ENCODE assay signal across 8 cellular contexts in the genomic region with DNA sequence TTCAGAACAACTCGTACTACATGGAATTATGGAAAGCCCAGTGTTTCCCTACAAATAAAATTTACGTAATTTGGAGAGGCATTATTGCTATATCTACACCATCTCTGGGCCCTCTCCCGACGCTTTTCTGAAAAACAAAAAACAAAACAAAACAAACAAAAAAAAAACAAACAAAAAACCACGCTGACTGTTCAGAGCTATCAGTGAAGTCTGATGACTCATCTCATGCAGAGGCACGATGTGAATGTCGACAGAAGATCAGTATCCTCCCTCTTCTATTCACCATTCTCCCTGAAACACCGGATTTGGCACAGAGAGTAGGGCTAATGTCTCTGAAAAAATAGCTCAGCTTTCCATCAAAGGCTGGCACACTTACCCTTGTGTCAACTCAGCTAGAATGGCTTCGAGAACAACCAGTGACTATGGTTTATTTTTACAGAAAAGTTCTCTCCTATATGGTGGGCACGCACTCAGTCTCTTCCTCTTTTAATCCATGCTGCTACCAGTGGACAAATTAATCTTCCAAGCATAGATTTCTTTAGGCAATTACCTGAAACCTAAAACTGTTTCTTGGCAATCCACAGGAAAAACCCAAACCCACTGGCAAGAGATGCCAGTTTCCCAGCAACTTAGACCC. TPM values are rescaled to one million over a fixed set of nuclear protein-coding genes. Genes with fewer than 3 reads are reported as not detected.
DNase-seq lines count a peak whose midpoint lies in the region; ATAC-seq lines count a peak whose summit lies in the region.

No MANE protein-coding gene starts in this region.

- DNase-seq in adipocyte (ENCODE audit: low read depth) (peak; percentile 14), memory B cell (ENCODE audit: low spot score in 2 of 2) (no peak), NCI-H2029 treated with DMSO at 0.1 percent for 48 hours (lab: John Stamatoyannopoulos, UW) (no peak), left colon (no peak)
- DNase-seq in activated effector memory CD4-positive, alpha-beta T cell treated with anti-CD3 and anti-CD28 coated beads, Interleukin-2, amount 50 U/mL, for 16 hours, result no peak

- H3K4me3 Mint-ChIP-seq in memory B cell, result peak overlapping the region; percentile 92

- H3K9ac ChIP-seq in HUES6 (ENCODE audit: low read length) (no peak overlapping the region), adipocyte (ENCODE audit: low read length) (peak overlapping the region; percentile 91)

- H3K4me1 Mint-ChIP-seq in memory B cell, result peaks cover 25% of the 10 kb centered on the region

- H3K27me3 ChIP-seq in ACC112 (ENCODE audit: insufficient read depth, low read length) (peaks cover 4% of the 10 kb centered on the region; the same call in 1 of the 2 replicates), HUES6 (ENCODE audit: control insufficient read depth, insufficient read depth, low read length) (no peaks in the 10 kb centered on the region; the same call in 1 of the 2 replicates), adipocyte (replicated peaks; ENCODE audit: control insufficient read depth, insufficient read depth, low read length) (no peaks in the 10 kb centered on the region)

- H3K27ac Mint-ChIP-seq in memory B cell, result peak overlapping the region; percentile 87

- no peaks in the 10 kb centered on the region for H3K9me3 Mint-ChIP-seq in memory B cell

- intact Hi-C loops in left colon (cut with DNase I, micrococcal nuclease), result loop anchor here in 1 of 2 donors (10.0 kb wide), 1 partner anchor 53 kb away; the partner anchor contains the start of gene TRNT1

- no peak for ATAC-seq in memory B cell (ENCODE audit: low read depth)
- no peak for ATAC-seq in left colon
- ATAC-seq in HG03280 (IDR thresholded peaks at IDR 0.05; ENCODE audit: unreplicated experiment), result no peak

- peaks cover 35% of the 10 kb centered on the region for H3K79me2 ChIP-seq in ACC112 (ENCODE audit: control insufficient read depth, insufficient read depth, low read length, unreplicated experiment)

- no peak overlapping the region for H3K27ac ChIP-seq in ACC112 (ENCODE audit: low read depth, low read length)
- H3K27ac ChIP-seq in HUES6 (ENCODE audit: low read depth, low read length), result no peak overlapping the region

- no peaks in the 10 kb centered on the region for H3K27me3 Mint-ChIP-seq in memory B cell

- peak overlapping the region; percentile 99 for H3K4me3 ChIP-seq in ACC112 (ENCODE audit: low read depth, low read length)
- peak overlapping the region; percentile 92 for H3K4me3 ChIP-seq in HUES6 (ENCODE audit: low read depth, low read length)
- peak overlapping the region; percentile 89 for H3K4me3 ChIP-seq in adipocyte (ENCODE audit: low read length)

- H3K36me3 ChIP-seq in ACC112 (ENCODE audit: insufficient read depth, low read length), result peaks cover 4% of the 10 kb centered on the region
- H3K36me3 ChIP-seq in HUES6 (ENCODE audit: control insufficient read depth, insufficient read depth, low read length), result peaks cover 10% of the 10 kb centered on the region
- peaks cover 20% of the 10 kb centered on the region for H3K36me3 ChIP-seq in adipocyte (ENCODE audit: control insufficient read depth, insufficient read depth, low read length, severe bottlenecking)

- H3K9me3 ChIP-seq in HUES6 (ENCODE audit: control insufficient read depth, insufficient read depth, low read depth, low read length), result no peaks in the 10 kb centered on the region
- no peaks in the 10 kb centered on the region for H3K9me3 ChIP-seq in adipocyte (ENCODE audit: control insufficient read depth, low read length)

- H3K4me1 ChIP-seq in ACC112 (ENCODE audit: control insufficient read depth, insufficient read depth, low read length, unreplicated experiment) (peaks cover 23% of the 10 kb centered on the region), HUES6 (ENCODE audit: control insufficient read depth, insufficient read depth, low read length) (peaks cover 5% of the 10 kb centered on the region; the same call in 1 of the 2 replicates), adipocyte (ENCODE audit: control insufficient read depth, insufficient read depth, low read length) (peaks cover 14% of the 10 kb centered on the region)

- no peak overlapping the region for H2AFZ ChIP-seq in ACC112 (ENCODE audit: low read length, unreplicated experiment)

- H3K36me3 Mint-ChIP-seq in memory B cell, result peaks cover 8% of the 10 kb centered on the region

RNA-seq across cellular contexts. Expression of gene CRBN, which starts 1.5 kb away (rescaled TPM):
- total RNA-seq in left colon, result 10 to 100 TPM; 36.4 to 50.7 TPM

RNA-seq across cellular contexts. Expression of gene TRNT1, which starts 51.2 kb away (rescaled TPM):
- total RNA-seq in left colon, result 10 to 100 TPM; 17.2 to 22.0 TPM
